ENCODE assay signal across 11 cellular contexts in the genomic region with DNA sequence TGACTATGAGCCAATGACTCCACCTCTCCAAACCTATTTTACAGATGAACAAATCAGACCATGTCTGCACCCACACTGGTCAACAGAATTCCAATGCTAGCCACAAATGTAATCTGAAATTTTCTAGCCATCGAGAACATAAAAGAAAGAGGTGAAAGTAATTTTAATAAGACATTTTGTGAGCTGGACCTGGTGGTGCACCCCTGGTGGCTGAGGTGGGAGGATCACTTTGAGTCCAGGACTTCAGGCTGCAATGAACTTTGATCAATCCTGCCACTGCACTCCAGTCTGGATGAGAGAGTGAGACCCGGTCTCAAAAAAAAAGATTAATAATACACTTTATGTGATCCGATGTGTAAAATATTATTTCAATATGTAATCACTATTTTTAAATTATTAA. TPM values are rescaled to one million over a fixed set of nuclear protein-coding genes. Genes with fewer than 3 reads are reported as not detected.
A peak's percentile ranks its signal among the peaks of the same experiment; 100 is the strongest.
DNase-seq lines count a peak whose midpoint lies in the region; ATAC-seq and TF ChIP-seq lines count a peak whose summit lies in the region.
"Had no signal": no experiment of that assay in that cellular context is flagged by ENCODE, and none has a peak within 500 bp of the region (broad histone marks: within the 10 kb centered on the region; RNA-seq: fewer than 3 reads in every experiment).

No MANE protein-coding gene starts in this region.

- peak; percentile 41 for TF ChIP-seq CTCF in cardiac muscle cell (IDR thresholded peaks at IDR 0.05; ENCODE audit: low read depth, low read length)
- peak; percentile 53 for TF ChIP-seq CTCF in endothelial cell (IDR thresholded peaks at IDR 0.05; ENCODE audit: unreplicated experiment)
- peak; percentile 13 for TF ChIP-seq CTCF in upper lobe of right lung (IDR thresholded peaks at IDR 0.05)

- H3K4me3 ChIP-seq in cardiac muscle cell (no peak overlapping the region), upper lobe of right lung (no peak overlapping the region)
- H3K4me3 ChIP-seq: esophagus squamous epithelium had no signal

- peaks cover 12% of the 10 kb centered on the region for H3K4me1 Mint-ChIP-seq in endothelial cell (ENCODE audit: unreplicated experiment)
- H3K4me1 Mint-ChIP-seq: activated naive CD8-positive, alpha-beta T cell treated with anti-CD3 and anti-CD28 coated beads for 36 hours had no signal

- no peaks in the 10 kb centered on the region for H3K36me3 ChIP-seq in cardiac muscle cell
- no peaks in the 10 kb centered on the region for H3K36me3 ChIP-seq in upper lobe of right lung
- H3K36me3 ChIP-seq: esophagus squamous epithelium had no signal

- ATAC-seq in Right ventricle myocardium superior (ENCODE audit: poor library complexity) = no peak
- ATAC-seq in upper lobe of right lung = no peak
- ATAC-seq in GM19328 (IDR thresholded peaks at IDR 0.05; ENCODE audit: unreplicated experiment) = no peak
- no peak for ATAC-seq in HG03108 (IDR thresholded peaks at IDR 0.05; ENCODE audit: unreplicated experiment)

- H3K27me3 Mint-ChIP-seq in endothelial cell (ENCODE audit: unreplicated experiment) = peaks cover 6% of the 10 kb centered on the region
- H3K27me3 Mint-ChIP-seq: activated naive CD8-positive, alpha-beta T cell treated with anti-CD3 and anti-CD28 coated beads for 36 hours had no signal

- H3K27ac ChIP-seq in cardiac muscle cell (no peak overlapping the region), upper lobe of right lung (no peak overlapping the region)
- H3K27ac ChIP-seq: esophagus squamous epithelium had no signal

- H3K9me3 ChIP-seq in cardiac muscle cell (ENCODE audit: low read depth) (no peaks in the 10 kb centered on the region), upper lobe of right lung (no peaks in the 10 kb centered on the region)
- H3K9me3 ChIP-seq: esophagus squamous epithelium had no signal

- no peaks in the 10 kb centered on the region for H3K9me3 Mint-ChIP-seq in endothelial cell (ENCODE audit: unreplicated experiment)

- H3K4me1 ChIP-seq in cardiac muscle cell (ENCODE audit: low read depth) (no peaks in the 10 kb centered on the region), upper lobe of right lung (peaks cover 4% of the 10 kb centered on the region)

- intact Hi-C loops in Right ventricle myocardium superior (cut with DNase I) = loop anchor here (5.0 kb wide), 1 partner anchor 63 kb away; no protein-coding TSS in a partner anchor
- intact Hi-C loops in upper lobe of right lung (cut with DNase I) = no loop called here

- no peak overlapping the region for H3K27ac Mint-ChIP-seq in endothelial cell (ENCODE audit: unreplicated experiment)
- H3K27ac Mint-ChIP-seq: activated naive CD8-positive, alpha-beta T cell treated with anti-CD3 and anti-CD28 coated beads for 36 hours had no signal

- DNase-seq in cardiac muscle cell (ENCODE audit: low read depth in 1 of 2, low spot score in 1 of 2) (peak in 1 of 2 donors; percentile 15), Right ventricle myocardium superior (no peak), endothelial cell (ENCODE audit: low spot score) (no peak), upper lobe of right lung (no peak)
- DNase-seq: activated CD4-positive, CD25-positive, alpha-beta regulatory T cell treated with anti-CD3 and anti-CD28 coated beads, Interleukin-2, amount 50 U/mL, for 72 hours; activated naive CD8-positive, alpha-beta T cell treated with anti-CD3 and anti-CD28 coated beads for 36 hours; esophagus squamous epithelium; KBM-7; NCI-H748 treated with DMSO at 0.1 percent for 48 hours had no signal

- H3K4me3 Mint-ChIP-seq in endothelial cell (ENCODE audit: unreplicated experiment) = no peak overlapping the region
- H3K4me3 Mint-ChIP-seq: activated naive CD8-positive, alpha-beta T cell treated with anti-CD3 and anti-CD28 coated beads for 36 hours had no signal

- peaks cover 10% of the 10 kb centered on the region for H3K27me3 ChIP-seq in cardiac muscle cell
- H3K27me3 ChIP-seq in upper lobe of right lung = no peaks in the 10 kb centered on the region
- H3K27me3 ChIP-seq: esophagus squamous epithelium had no signal

- peaks cover 6% of the 10 kb centered on the region for H3K36me3 Mint-ChIP-seq in endothelial cell (ENCODE audit: low read depth, unreplicated experiment)
- H3K36me3 Mint-ChIP-seq: activated naive CD8-positive, alpha-beta T cell treated with anti-CD3 and anti-CD28 coated beads for 36 hours had no signal

RNA-seq across cellular contexts. Expression of a gene that starts 9.4 kb away (rescaled TPM):
- total RNA-seq in cardiac muscle cell (20.5 and 26.9 TPM in 2 replicates), Right ventricle myocardium superior (17.7 TPM), endothelial cell (ENCODE audit: unreplicated experiment) (30.9 TPM), upper lobe of right lung (37.9 TPM)
- polyA plus RNA-seq in cardiac muscle cell = 30.1 and 30.3 TPM in 2 replicates

RNA-seq across cellular contexts. Expression of a gene that starts 10.3 kb away (rescaled TPM):
- 1.1 and 10.0 TPM in 2 replicates for total RNA-seq in cardiac muscle cell
- 7.3 TPM in 1 of 2 replicates, not detected in the other for polyA plus RNA-seq in cardiac muscle cell
- total RNA-seq in Right ventricle myocardium superior = not detected
- 2.8 TPM for total RNA-seq in endothelial cell (ENCODE audit: unreplicated experiment)
- total RNA-seq in upper lobe of right lung = 6.9 TPM
- total RNA-seq: activated naive CD8-positive, alpha-beta T cell treated with anti-CD3 and anti-CD28 coated beads for 36 hours had no signal

RNA-seq across cellular contexts. Expression of a gene that starts 27.8 kb away (rescaled TPM):
- total RNA-seq in cardiac muscle cell = 19.8 and 25.9 TPM in 2 replicates
- 21.9 and 26.0 TPM in 2 replicates for polyA plus RNA-seq in cardiac muscle cell
- total RNA-seq in Right ventricle myocardium superior = 15.4 TPM
- total RNA-seq in endothelial cell (ENCODE audit: unreplicated experiment) = 2.8 TPM
- 4.5 TPM for total RNA-seq in upper lobe of right lung

RNA-seq across cellular contexts. Expression of a gene that starts 43.2 kb away (rescaled TPM):
- total RNA-seq in cardiac muscle cell (88.8 and 111 TPM in 2 replicates), Right ventricle myocardium superior (43.4 TPM), endothelial cell (ENCODE audit: unreplicated experiment) (35.4 TPM), upper lobe of right lung (89.0 TPM)
- 84.0 and 97.4 TPM in 2 replicates for polyA plus RNA-seq in cardiac muscle cell
